In genomic region chr17:78774456-78774855, GRCh38 we compare ENCODE assay signal across 2 cellular contexts.
TF ChIP-seq lines count a peak whose summit lies in the region.

No MANE protein-coding gene starts in this region.

TF ChIP-seq in liver, 16 proteins besides CTCF, POLR2A, EP300 and RAD21:
- TF ChIP-seq REST (IDR thresholded peaks at IDR 0.05) (no peak), ZBTB33 (IDR thresholded peaks at IDR 0.05) (no peak), GABPA (IDR thresholded peaks at IDR 0.05 in 1 of 2, conservative IDR thresholded peaks at IDR 0.05 in 1 of 2) (no peak), HNF4G (IDR thresholded peaks at IDR 0.05) (no peak), RXRA (IDR thresholded peaks at IDR 0.05) (no peak), JUND (IDR thresholded peaks at IDR 0.05) (no peak), FOXA1 (IDR thresholded peaks at IDR 0.05) (no peak), ATF3 (IDR thresholded peaks at IDR 0.05) (no peak)

TF ChIP-seq in HepG2, 621 proteins besides CTCF, POLR2A, EP300 and RAD21 (continued from another document):
- TF ChIP-seq PATZ1 (CRISPR knock-in tag; IDR thresholded peaks at IDR 0.05) (no peak), NCOA1 (CRISPR knock-in tag; IDR thresholded peaks at IDR 0.05) (no peak), MXD3 (CRISPR knock-in tag; IDR thresholded peaks at IDR 0.05) (no peak), DNMT3B (CRISPR knock-in tag; conservative IDR thresholded peaks at IDR 0.05) (no peak), KLF16 (CRISPR knock-in tag; IDR thresholded peaks at IDR 0.05) (no peak), DMTF1 (CRISPR knock-in tag; IDR thresholded peaks at IDR 0.05) (no peak), TOPORS (CRISPR knock-in tag; IDR thresholded peaks at IDR 0.05) (no peak)
